ENCODE assay signal across 9 cellular contexts in genomic region chr17:36703860-36704266, GRCh38.
A peak's percentile ranks its signal among the peaks of the same experiment; 100 is the strongest.
DNase-seq lines count a peak whose midpoint lies in the region; ATAC-seq and TF ChIP-seq lines count a peak whose summit lies in the region.
"Had no signal": no experiment of that assay in that cellular context is flagged by ENCODE, and none has a peak within 500 bp of the region (broad histone marks: within the 10 kb centered on the region; RNA-seq: fewer than 3 reads in every experiment).

No MANE protein-coding gene starts in this region.

- H3K36me3 ChIP-seq in left lung: no peaks in the 10 kb centered on the region
- H3K36me3 ChIP-seq in thyroid gland: no peaks in the 10 kb centered on the region

- peak; percentile 80 for ATAC-seq in left lung
- no peak for ATAC-seq in HG03354 (IDR thresholded peaks at IDR 0.05; ENCODE audit: poor library complexity, severe bottlenecking, unreplicated experiment)
- no peak for ATAC-seq in GM18873 (IDR thresholded peaks at IDR 0.05; ENCODE audit: low FRiP score, unreplicated experiment)

- H3K9me3 Mint-ChIP-seq in H9: no peaks in the 10 kb centered on the region

- in situ Hi-C loops in SK-MEL-5 (cut with HindIII; ENCODE audit: low pct_unique_long_range_greater_than_20kb, low sequenced_read_pairs) (no loop called here), astrocyte of the cerebellum (cut with HindIII; ENCODE audit: low sequenced_read_pairs) (no loop called here)

- H4K91ac ChIP-seq in H9 (ENCODE audit: insufficient read length, low read depth, low read length): no peak overlapping the region

- H3K4me1 ChIP-seq in H9 (ENCODE audit: insufficient read depth, low read length) (no peaks in the 10 kb centered on the region), left lung (no peaks in the 10 kb centered on the region), thyroid gland (peaks cover 0 to 3% of the 10 kb centered on the region in 2 donors)

- H3K27ac Mint-ChIP-seq in H9: no peak overlapping the region

- H3K4me1 Mint-ChIP-seq in H9: peaks cover 5 to 15% of the 10 kb centered on the region in 2 experiments

- H2BK12ac ChIP-seq in H9 (ENCODE audit: insufficient read length, low read depth, low read length): no peak overlapping the region

- H3K23me2 ChIP-seq in H9 (ENCODE audit: insufficient read length, low read depth, low read length, poor library complexity, severe bottlenecking): no peaks in the 10 kb centered on the region

- peak; percentile 33; the same call in 1 of the 3 replicates for TF ChIP-seq CTCF in H9 (conservative IDR thresholded peaks at IDR 0.05)
- no peak for TF ChIP-seq CTCF in astrocyte of the cerebellum (IDR thresholded peaks at IDR 0.05; ENCODE audit: low read depth, low read length, missing control alignments)
- TF ChIP-seq CTCF in left lung (IDR thresholded peaks at IDR 0.05): no peak
- no peak for TF ChIP-seq CTCF in thyroid gland (IDR thresholded peaks at IDR 0.05)

- H3K23ac ChIP-seq in H9 (ENCODE audit: insufficient read length, low read depth, low read length): no peak overlapping the region

- H3K79me1 ChIP-seq in H9 (ENCODE audit: insufficient read depth, low read depth, low read length, poor library complexity, severe bottlenecking): no peaks in the 10 kb centered on the region

- no peak overlapping the region for H4K5ac ChIP-seq in H9 (ENCODE audit: insufficient read length, low read depth, low read length)

- no peak overlapping the region for H2BK5ac ChIP-seq in H9 (ENCODE audit: insufficient read length, low read length)

- intact Hi-C loops in left lung (cut with DNase I): no loop called here
- intact Hi-C loops in thyroid gland (cut with DNase I): no loop called here

- peak; percentile 91 for DNase-seq in H9
- DNase-seq in SK-MEL-5 (ENCODE audit: low read depth, low spot score): peak; percentile 22
- no peak for DNase-seq in astrocyte of the cerebellum (ENCODE audit: low read depth)
- peak in 1 of 2 donors; percentile 44 for DNase-seq in left lung
- peak; percentile 52 to 57 for DNase-seq in thyroid gland
- DNase-seq in 8988T: no peak

- no peak overlapping the region for H2AFZ ChIP-seq in H9 (ENCODE audit: low read length)

- no peak overlapping the region for H2BK120ac ChIP-seq in H9 (ENCODE audit: low read depth, low read length, poor library complexity, severe bottlenecking)

- H3K56ac ChIP-seq in H9 (ENCODE audit: insufficient read length, low read depth, low read length): no peak overlapping the region

- H3K36me3 Mint-ChIP-seq in H9 (ENCODE audit: insufficient read depth in 1 of 3, low read depth in 3 of 3): no peaks in the 10 kb centered on the region

- no peak overlapping the region for H2AK5ac ChIP-seq in H9 (ENCODE audit: insufficient read length, low read length)

- no peak overlapping the region for H2BK15ac ChIP-seq in H9 (ENCODE audit: low read depth, low read length)

- H3T11ph ChIP-seq in H9 (ENCODE audit: low read length): no peak overlapping the region

- no peak overlapping the region for H3K14ac ChIP-seq in H9 (ENCODE audit: insufficient read depth, low read length)

- TF ChIP-seq POLR2A in thyroid gland (IDR thresholded peaks at IDR 0.05): no peak

- no peak overlapping the region for H4K8ac ChIP-seq in H9 (replicated peaks; ENCODE audit: insufficient read length, low read depth, low read length)

- no CpG with 5 or more reads among the region's 36 CpGs for WGBS in H9 (ENCODE audit: extremely low coverage, insufficient read length, low lambda C conversion rate)
- WGBS in thyroid gland, 2 donors: 0% methylated on average over 7 to 12 of the region's 36 CpGs

- H3K79me2 ChIP-seq in H9 (ENCODE audit: insufficient read depth, low read length): no peaks in the 10 kb centered on the region

- peaks cover 4% of the 10 kb centered on the region; the same call in 1 of the 2 replicates for H3K27me3 ChIP-seq in H9 (ENCODE audit: insufficient read depth, low read length)
- peaks cover 15 to 64% of the 10 kb centered on the region in 2 donors for H3K27me3 ChIP-seq in left lung
- H3K27me3 ChIP-seq in thyroid gland: no peaks in the 10 kb centered on the region

- no peak overlapping the region for H3K27ac ChIP-seq in H9 (ENCODE audit: insufficient read length, low read depth, low read length)
- no peak overlapping the region for H3K27ac ChIP-seq in left lung
- H3K27ac ChIP-seq in thyroid gland: no peak overlapping the region

- no peaks in the 10 kb centered on the region for H3K9me3 ChIP-seq in H9 (ENCODE audit: control insufficient read depth, low read depth, low read length)
- no peaks in the 10 kb centered on the region for H3K9me3 ChIP-seq in left lung
- no peaks in the 10 kb centered on the region for H3K9me3 ChIP-seq in thyroid gland

- H2BK20ac ChIP-seq in H9 (ENCODE audit: low read depth, low read length, poor library complexity, severe bottlenecking): no peak overlapping the region

- no peaks in the 10 kb centered on the region for H4K20me1 ChIP-seq in H9 (ENCODE audit: control insufficient read depth, insufficient read depth, insufficient read length)

- no peak overlapping the region for H3K4ac ChIP-seq in H9 (ENCODE audit: low read depth, low read length)

- H3K27me3 Mint-ChIP-seq in H9 (ENCODE audit: low read depth): peaks cover 71% of the 10 kb centered on the region

- no peak overlapping the region for H3K18ac ChIP-seq in H9 (ENCODE audit: insufficient read length, low read depth, low read length)

- no peak overlapping the region for H3K9ac ChIP-seq in H9 (ENCODE audit: extremely low read depth, insufficient read length, low read length)

- H3K4me3 ChIP-seq in astrocyte of the cerebellum (ENCODE audit: low read depth, low read length): peak overlapping the region; percentile 17
- H3K4me3 ChIP-seq in left lung: no peak overlapping the region
- no peak overlapping the region for H3K4me3 ChIP-seq in thyroid gland (replicated peaks in 1 of 3)
- H3K4me3 ChIP-seq: lung had no signal

- peak overlapping the region; percentile 30 to 70; a peak in 4 of 5 replicates for H3K4me3 Mint-ChIP-seq in H9

- peak overlapping the region; percentile 48 for H3K4me2 ChIP-seq in H9 (ENCODE audit: insufficient read depth, insufficient read length, low read length)

Comparison
In these comparisons a context has a peak if more than half of its experiments do, and no peak if none do; other contexts are left out.
1. DNase-seq: peak in H9 (single experiment), SK-MEL-5 (single experiment) and thyroid gland (2 of 2); none in astrocyte of the cerebellum (single experiment) and 8988T (single experiment).